ENCODE assay signal across 9 cellular contexts in genomic region chr12:120497524-120498150, GRCh38. TPM values are rescaled to one million over a fixed set of nuclear protein-coding genes. Genes with fewer than 3 reads are reported as not detected.
DNase-seq lines count a peak whose midpoint lies in the region; ATAC-seq and TF ChIP-seq lines count a peak whose summit lies in the region.
"Had no signal": no experiment of that assay in that cellular context is flagged by ENCODE, and none has a peak within 500 bp of the region (broad histone marks: within the 10 kb centered on the region; RNA-seq: fewer than 3 reads in every experiment).

No MANE protein-coding gene starts in this region.

- H3K4me1 Mint-ChIP-seq in Calu3 (ENCODE audit: low read depth, unreplicated experiment) = peaks cover 25% of the 10 kb centered on the region

- no peaks in the 10 kb centered on the region for H3K27me3 ChIP-seq in PC-9 (ENCODE audit: insufficient read depth, low read depth)
- H3K27me3 ChIP-seq in parathyroid adenoma (ENCODE audit: control insufficient read depth, insufficient read depth, low read length) = no peaks in the 10 kb centered on the region

- H3K4me2 ChIP-seq in PC-9 (peak overlapping the region; percentile 95), parathyroid adenoma (ENCODE audit: low read length) (peak overlapping the region; percentile 78)

- DNase-seq in Calu3 (no peak), PC-9 (no peak), erythroblast (lab: John Stamatoyannopoulos, UW) (no peak), LoVo (ENCODE audit: low spot score) (no peak), HEK293T (ENCODE audit: extremely low spot score) (no peak), ureter (ENCODE audit: low spot score) (no peak)

- no peaks in the 10 kb centered on the region for H3K9me2 ChIP-seq in PC-9 (ENCODE audit: insufficient read depth)

- H2AFZ ChIP-seq in PC-9 = no peak overlapping the region
- no peak overlapping the region for H2AFZ ChIP-seq in parathyroid adenoma

- H3K36me3 ChIP-seq in PC-9 (ENCODE audit: low read depth) = peaks cover 8% of the 10 kb centered on the region; the same call in 1 of the 2 replicates
- no peaks in the 10 kb centered on the region for H3K36me3 ChIP-seq in parathyroid adenoma (ENCODE audit: control insufficient read depth, insufficient read depth, low read length)

- peak overlapping the region; percentile 92 for H3K27ac Mint-ChIP-seq in Calu3 (ENCODE audit: unreplicated experiment)

- H3K36me3 Mint-ChIP-seq in Calu3 (ENCODE audit: insufficient read depth, unreplicated experiment) = peaks cover 74% of the 10 kb centered on the region

- peaks cover 47% of the 10 kb centered on the region for H3K79me2 ChIP-seq in PC-9 (ENCODE audit: low read depth)
- H3K79me2 ChIP-seq in parathyroid adenoma = no peaks in the 10 kb centered on the region

- TF ChIP-seq CTCF in Calu3 (IDR thresholded peaks at IDR 0.05; ENCODE audit: unreplicated experiment) = no peak
- TF ChIP-seq CTCF in PC-9 (conservative IDR thresholded peaks at IDR 0.05) = no peak
- TF ChIP-seq CTCF in parathyroid adenoma (IDR thresholded peaks at IDR 0.05) = no peak

- peak; percentile 8 for TF ChIP-seq POLR2A in erythroblast (IDR thresholded peaks at IDR 0.05; ENCODE audit: low read length)

- no peak overlapping the region for H3K27ac ChIP-seq in PC-9
- H3K27ac ChIP-seq in parathyroid adenoma = no peak overlapping the region

- intact Hi-C loops in Calu3 (cut with micrococcal nuclease; ENCODE audit: unreplicated experiment) = loop anchor here (5.0 kb wide), 1 partner anchor 40 kb away; no protein-coding TSS in a partner anchor
- intact Hi-C loops in PC-9 (cut with micrococcal nuclease; ENCODE audit: unreplicated experiment) = loop anchor here (2.0 kb wide), 1 partner anchor 141 kb away; no protein-coding TSS in a partner anchor

- H3F3A ChIP-seq in PC-9 (ENCODE audit: insufficient read depth, low read depth) = peaks cover 35% of the 10 kb centered on the region

- H3K27me3 Mint-ChIP-seq in Calu3 (ENCODE audit: unreplicated experiment) = no peaks in the 10 kb centered on the region

- CTCF ChIA-PET in Calu3 (lab: Charles Lee) (interaction anchor here (3.3 kb wide), 1 partner anchor 23 kb away, joined by 22 read pairs; no protein-coding TSS in a partner anchor), PC-9 (lab: Charles Lee) (no interaction called here), HEK293T (lab: Yijun Ruan, JAX) (no interaction called here)

- no peak overlapping the region for H3K9ac ChIP-seq in parathyroid adenoma

- peak overlapping the region; percentile 93 for H3K4me3 Mint-ChIP-seq in Calu3 (ENCODE audit: low read depth, unreplicated experiment)

- H3K4me1 ChIP-seq in PC-9 (replicated peaks; ENCODE audit: insufficient read depth) (peaks cover 23% of the 10 kb centered on the region), parathyroid adenoma (no peaks in the 10 kb centered on the region)

- H3K9me3 Mint-ChIP-seq in Calu3 (ENCODE audit: low read depth, unreplicated experiment) = no peaks in the 10 kb centered on the region

- no peak for ATAC-seq in HG02938 (IDR thresholded peaks at IDR 0.05; ENCODE audit: unreplicated experiment)
- ATAC-seq: activated CD4-positive, CD25-positive, alpha-beta regulatory T cell treated with anti-CD3 and anti-CD28 coated beads, Interleukin-2, amount 50 U/mL, for 24 hours had no signal

- H3K4me3 ChIP-seq in PC-9 (peak overlapping the region; percentile 91), parathyroid adenoma (ENCODE audit: low read depth, low read length) (peak overlapping the region; percentile 89)

- BruUV-seq in Calu3 (replicated peaks; lab: Mats Ljungman, UMichigan) (no TSS peak), PC-9 (replicated peaks; lab: Mats Ljungman, UMichigan) (no TSS peak)

- no peaks in the 10 kb centered on the region for H3K9me3 ChIP-seq in PC-9 (ENCODE audit: insufficient read depth, low read depth)
- H3K9me3 ChIP-seq in parathyroid adenoma (ENCODE audit: control insufficient read depth, low read length) = no peaks in the 10 kb centered on the region

- POLR2A ChIA-PET in PC-9 (lab: Charles Lee; ENCODE audit: unreplicated experiment) (no interaction called here), HEK293T (lab: Yijun Ruan, JAX) (interaction anchor here (0.8 to 2.4 kb wide), 7 partner anchors 25 to 84 kb away, joined by 3 to 39 read pairs (median 4); partner anchors contain the start of genes COQ5, COX6A1, POP5 and SRSF9)

- H4K20me1 ChIP-seq in PC-9 (ENCODE audit: insufficient read depth) = peaks cover 23% of the 10 kb centered on the region

TF ChIP-seq in HEK293T, 16 proteins besides CTCF, POLR2A, EP300 and RAD21:
- TF ChIP-seq ARNT (IDR thresholded peaks at IDR 0.05) (no peak), L3MBTL2 (conservative IDR thresholded peaks at IDR 0.05) (no peak), ELF4 (IDR thresholded peaks at IDR 0.05) (no peak), CTBP1 (IDR thresholded peaks at IDR 0.05; ENCODE audit: borderline replicate concordance) (no peak), SP1 (IDR thresholded peaks at IDR 0.05) (no peak), HDGF (IDR thresholded peaks at IDR 0.05; ENCODE audit: borderline replicate concordance) (no peak)

RNA-seq across cellular contexts. Expression of gene DYNLL1, which starts 1.7 kb away (rescaled TPM):
- 419 and 423 TPM in 2 replicates for total RNA-seq in Calu3 (2022)
- 251 and 340 TPM in 2 replicates for total RNA-seq in PC-9 (2021)
- 313 TPM for total RNA-seq in ureter

RNA-seq across cellular contexts. Expression of gene SRSF9, which starts 28.1 kb away (rescaled TPM):
- total RNA-seq in Calu3 (2022) (284 and 292 TPM in 2 replicates), PC-9 (2021) (231 and 253 TPM in 2 replicates), ureter (155 TPM)

RNA-seq across cellular contexts. Expression of gene COQ5, which starts 31.3 kb away (rescaled TPM):
- total RNA-seq in Calu3 (2022) (33.8 and 36.8 TPM in 2 replicates), PC-9 (2021) (30.4 and 32.2 TPM in 2 replicates), ureter (28.8 TPM)

RNA-seq across cellular contexts. Expression of gene RNF10, which starts 36.5 kb away (rescaled TPM):
- 172 and 206 TPM in 2 replicates for total RNA-seq in Calu3 (2022)
- 196 and 241 TPM in 2 replicates for total RNA-seq in PC-9 (2021)
- 236 TPM for total RNA-seq in ureter

RNA-seq across cellular contexts. Expression of gene GATC, which starts 51.4 kb away (rescaled TPM):
- total RNA-seq in Calu3 (2022) (29.7 and 43.7 TPM in 2 replicates), PC-9 (2021) (24.3 and 40.2 TPM in 2 replicates), ureter (22.5 TPM)
